In genomic region chr18:8175486-8176061, GRCh38 we compare ENCODE assay signal across 26 cellular contexts.
DNase-seq lines count a peak whose midpoint lies in the region; ATAC-seq, FAIRE-seq and TF ChIP-seq lines count a peak whose summit lies in the region.
"Had no signal": no experiment of that assay in that cellular context is flagged by ENCODE, and none has a peak within 500 bp of the region (broad histone marks: within the 10 kb centered on the region; RNA-seq: fewer than 3 reads in every experiment).

No MANE protein-coding gene starts in this region.

- 79 to 90% (median 85%) methylated on average over 7 of the region's 7 CpGs for WGBS in heart left ventricle, 4 donors
- no CpG with 5 or more reads among the region's 7 CpGs for WGBS in trophoblast cell (ENCODE audit: extremely low coverage, insufficient coverage, insufficient read length)

- no peak overlapping the region for H4K12ac ChIP-seq in trophoblast cell (ENCODE audit: low read depth, low read length)

- no peaks in the 10 kb centered on the region for H3K36me3 Mint-ChIP-seq in activated CD8-positive, alpha-beta memory T cell treated with anti-CD3 and anti-CD28 coated beads, Interleukin-2, amount 10 ng/mL, durations not matched to agents 7 days and 5 days
- H3K36me3 Mint-ChIP-seq: CD8-positive, alpha-beta T cell had no signal

- H4K8ac ChIP-seq in trophoblast cell (ENCODE audit: low read depth, low read length), result no peak overlapping the region

- H3K79me1 ChIP-seq in trophoblast cell (ENCODE audit: low read length), result no peaks in the 10 kb centered on the region

- H3K9me3 ChIP-seq in heart left ventricle (no peaks in the 10 kb centered on the region), trophoblast cell (ENCODE audit: insufficient read depth, low read depth, low read length) (no peaks in the 10 kb centered on the region)
- H3K9me3 ChIP-seq: HAP-1 had no signal

- peak; percentile 81 for FAIRE-seq in islet of Langerhans (lab: Jason Lieb, UNC)
- FAIRE-seq: G401.6, GM12892, GM18507 had no signal

- H3K27ac ChIP-seq in heart left ventricle (peak overlapping the region in 7 of 12 donors; percentile 12 to 58 (median 31)), trophoblast cell (ENCODE audit: low read depth, low read length) (no peak overlapping the region)
- H3K27ac ChIP-seq: BLaER1 treated with 17β-estradiol and CSF1 and Interleukin-3, amounts not matched to agents 10 nM and 100 nM had no signal

- H3K4me3 ChIP-seq in heart left ventricle (no peak overlapping the region), trophoblast cell (ENCODE audit: low read depth, low read length) (no peak overlapping the region)
- H3K4me3 ChIP-seq: BLaER1 treated with 17β-estradiol and CSF1 and Interleukin-3, amounts not matched to agents 10 nM and 100 nM; GM23338; HAP-1 had no signal

- H3K27me3 Mint-ChIP-seq in activated CD8-positive, alpha-beta memory T cell treated with anti-CD3 and anti-CD28 coated beads, Interleukin-2, amount 10 ng/mL, durations not matched to agents 7 days and 5 days, result no peaks in the 10 kb centered on the region

- peaks cover 4 to 40% (median 30%) of the 10 kb centered on the region in 12 donors for H3K4me1 ChIP-seq in heart left ventricle
- no peaks in the 10 kb centered on the region for H3K4me1 ChIP-seq in trophoblast cell (ENCODE audit: control insufficient read depth in 1 of 2, insufficient read depth in 2 of 2, low read length in 2 of 2)
- H3K4me1 ChIP-seq: BLaER1 treated with 17β-estradiol and CSF1 and Interleukin-3, amounts not matched to agents 10 nM and 100 nM; HAP-1 had no signal

- no peak for TF ChIP-seq CTCF in heart left ventricle (IDR thresholded peaks at IDR 0.05)

- H3K27me3 ChIP-seq in heart left ventricle, result no peaks in the 10 kb centered on the region
- H3K27me3 ChIP-seq in trophoblast cell (ENCODE audit: insufficient read depth, low read length), result no peaks in the 10 kb centered on the region
- H3K27me3 ChIP-seq: BLaER1 treated with 17β-estradiol and CSF1 and Interleukin-3, amounts not matched to agents 10 nM and 100 nM had no signal

- no peak overlapping the region for H3K23ac ChIP-seq in trophoblast cell (ENCODE audit: low read length)

- H3K36me3 ChIP-seq in heart left ventricle, result no peaks in the 10 kb centered on the region
- no peaks in the 10 kb centered on the region for H3K36me3 ChIP-seq in trophoblast cell (ENCODE audit: control insufficient read depth in 1 of 2, insufficient read depth in 2 of 2, low read length in 2 of 2)
- H3K36me3 ChIP-seq: BLaER1 treated with 17β-estradiol and CSF1 and Interleukin-3, amounts not matched to agents 10 nM and 100 nM; HAP-1 had no signal

- TF ChIP-seq POLR2A in heart left ventricle (IDR thresholded peaks at IDR 0.05), result no peak

- H3K9me3 Mint-ChIP-seq in activated CD8-positive, alpha-beta memory T cell treated with anti-CD3 and anti-CD28 coated beads, Interleukin-2, amount 10 ng/mL, durations not matched to agents 7 days and 5 days (ENCODE audit: low read depth), result no peaks in the 10 kb centered on the region
- H3K9me3 Mint-ChIP-seq: CD8-positive, alpha-beta T cell had no signal

- no peak overlapping the region for H2AK5ac ChIP-seq in trophoblast cell (ENCODE audit: low read length)

- H2BK5ac ChIP-seq in trophoblast cell (ENCODE audit: low read depth, low read length, poor library complexity), result no peak overlapping the region

- intact Hi-C loops in heart left ventricle (cut with DNase I), result loop anchor here in 1 of 10 donors (2.0 kb wide), 1 partner anchor 37 kb away; no protein-coding TSS in a partner anchor
- intact Hi-C loops in Right ventricle myocardium superior (cut with DNase I), result no loop called here

- no peak overlapping the region for H4K91ac ChIP-seq in trophoblast cell (ENCODE audit: low read depth, low read length)

- H3K27ac Mint-ChIP-seq in activated CD8-positive, alpha-beta memory T cell treated with anti-CD3 and anti-CD28 coated beads, Interleukin-2, amount 10 ng/mL, durations not matched to agents 7 days and 5 days, result no peak overlapping the region
- H3K27ac Mint-ChIP-seq: CD8-positive, alpha-beta T cell; GM23338 had no signal

- DNase-seq in heart left ventricle, result no peak
- no peak for DNase-seq in Right ventricle myocardium superior
- DNase-seq in trophoblast cell, result peak; percentile 29 to 59
- DNase-seq in stimulated activated CD4-positive, alpha-beta T cell treated with anti-CD3 and anti-CD28 coated beads, Interleukin-4, amount 100 ng/mL, for 4 hours, result no peak
- no peak for DNase-seq in GM19238 (ENCODE audit: insufficient read length, low spot score)
- DNase-seq in activated CD8-positive, alpha-beta memory T cell treated with anti-CD3 and anti-CD28 coated beads, Interleukin-2, amount 10 ng/mL, durations not matched to agents 7 days and 5 days, result no peak
- DNase-seq: 8988T; Calu3; CD8-positive, alpha-beta T cell; KBM-7; MM.1S; NCI-H1092; NCI-H1436; NCI-H1930; NCI-H226; NCI-H510A treated with DMSO at 0.1 percent for 48 hours; NCI-H774; NK-92 treated with Interleukin-12 subunit alpha and Interleukin-12 subunit beta, amount 100 ng/mL, for 24 hours had no signal

- H3K4me3 Mint-ChIP-seq in activated CD8-positive, alpha-beta memory T cell treated with anti-CD3 and anti-CD28 coated beads, Interleukin-2, amount 10 ng/mL, durations not matched to agents 7 days and 5 days, result no peak overlapping the region
- H3K4me3 Mint-ChIP-seq: CD8-positive, alpha-beta T cell; GM23338 had no signal

- ATAC-seq in heart left ventricle (no peak), Right ventricle myocardium superior (ENCODE audit: poor library complexity) (no peak)
- ATAC-seq in activated CD8-positive, alpha-beta memory T cell treated with anti-CD3 and anti-CD28 coated beads, Interleukin-2, amount 10 ng/mL, durations not matched to agents 7 days and 5 days, result no peak
- ATAC-seq: CD8-positive, alpha-beta T cell; GM23338; Panc1 had no signal

- H3K4ac ChIP-seq in trophoblast cell (ENCODE audit: low read depth, low read length), result no peak overlapping the region

- no peak overlapping the region for H2BK120ac ChIP-seq in trophoblast cell (ENCODE audit: insufficient read depth, low read length, poor library complexity)

- H3K79me2 ChIP-seq in trophoblast cell (ENCODE audit: control insufficient read depth, insufficient read depth, low read length, poor library complexity), result no peaks in the 10 kb centered on the region

- H3K4me1 Mint-ChIP-seq in activated CD8-positive, alpha-beta memory T cell treated with anti-CD3 and anti-CD28 coated beads, Interleukin-2, amount 10 ng/mL, durations not matched to agents 7 days and 5 days, result no peaks in the 10 kb centered on the region

- H2AFZ ChIP-seq in trophoblast cell (ENCODE audit: insufficient read depth, low read length, poor library complexity), result no peak overlapping the region

- H3K9ac ChIP-seq in trophoblast cell (ENCODE audit: low read length), result no peak overlapping the region
- H3K9ac ChIP-seq: BLaER1 treated with 17β-estradiol and CSF1 and Interleukin-3, amounts not matched to agents 10 nM and 100 nM had no signal

- H3K4me2 ChIP-seq in trophoblast cell (ENCODE audit: low read length), result no peak overlapping the region
- H3K4me2 ChIP-seq: BLaER1 treated with 17β-estradiol and CSF1 and Interleukin-3, amounts not matched to agents 10 nM and 100 nM; GM23338 had no signal

- CTCF ChIA-PET in activated CD8-positive, alpha-beta memory T cell treated with anti-CD3 and anti-CD28 coated beads, Interleukin-2, amount 10 ng/mL, durations not matched to agents 7 days and 5 days (lab: Charles Lee), result no interaction called here

- H3K18ac ChIP-seq in trophoblast cell (ENCODE audit: low read length), result no peak overlapping the region

- H2BK12ac ChIP-seq in trophoblast cell (ENCODE audit: low read length), result no peak overlapping the region

- no peak overlapping the region for H3K14ac ChIP-seq in trophoblast cell (ENCODE audit: low read length)

Comparison
In these comparisons a context has a peak if more than half of its experiments do, and no peak if none do; other contexts are left out.
1. DNase-seq: peak in trophoblast cell (2 of 2); none in heart left ventricle (0 of 5), Right ventricle myocardium superior (single experiment), stimulated activated CD4-positive, alpha-beta T cell treated with anti-CD3 and anti-CD28 coated beads, Interleukin-4, amount 100 ng/mL, for 4 hours (0 of 2), GM19238 (single experiment) and activated CD8-positive, alpha-beta memory T cell treated with anti-CD3 and anti-CD28 coated beads, Interleukin-2, amount 10 ng/mL, durations not matched to agents 7 days and 5 days (single experiment).